27 cellular contexts compared by ENCODE assay signal in the genomic region with DNA sequence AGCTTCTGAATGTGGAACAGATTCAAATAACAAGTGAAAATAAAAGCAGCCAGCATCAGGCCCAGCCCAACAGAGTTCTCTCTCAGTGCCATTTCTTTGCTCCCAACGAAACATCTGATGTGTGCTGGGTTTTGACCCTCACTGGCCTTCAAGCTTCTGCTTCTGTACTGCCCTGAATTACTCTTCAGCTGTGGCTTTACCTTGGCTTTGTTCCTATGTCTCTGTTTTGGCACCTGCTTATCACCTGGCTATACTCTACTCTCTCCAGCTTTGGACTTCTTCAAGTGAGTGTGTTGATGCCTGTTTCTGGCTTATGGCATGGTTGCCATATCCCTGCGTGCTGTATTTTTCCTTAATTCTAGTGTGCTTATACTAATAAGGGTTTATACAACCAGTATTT.
"Had no signal": no experiment of that assay in that cellular context is flagged by ENCODE, and none has a peak within 500 bp of the region (broad histone marks: within the 10 kb centered on the region; RNA-seq: fewer than 3 reads in every experiment).

No MANE protein-coding gene starts in this region.

- H3K27me3 Mint-ChIP-seq: naive thymus-derived CD4-positive, alpha-beta T cell; progenitor cell of endocrine pancreas; stimulated activated memory B cell treated with anti-CD40 and anti-IgM and Interleukin-4, amounts not matched to agents 10 μg/mL and 1 μg/mL and 100 μg/mL, for 72 hours; type B pancreatic cell had no signal

- DNase-seq: cortex of kidney; dorsolateral prefrontal cortex; effector CD4-positive, alpha-beta T cell; endodermal cell; foreskin fibroblast; heart left ventricle; left colon; mesenchymal stem cell; midbrain; naive thymus-derived CD4-positive, alpha-beta T cell; sigmoid colon; stimulated activated CD4-positive, alpha-beta T cell treated with anti-CD3 and anti-CD28 coated beads, Interleukin-2, amount 100 ng/mL, for 24 hours; stimulated activated CD4-positive, alpha-beta T cell treated with anti-CD3 and anti-CD28 coated beads, Interleukin-4, amount 100 ng/mL, for 24 hours; stimulated activated naive CD8-positive, alpha-beta T cell treated with anti-CD3 and anti-CD28 coated beads, Interleukin-15, Interleukin-2, amounts not matched to agents 100 U/mL and 50 U/mL, for 24 hours; substantia nigra; testis; tibial artery had no signal

- H3K9ac ChIP-seq: neural progenitor cell, parathyroid adenoma had no signal

- H3K27ac ChIP-seq: dorsolateral prefrontal cortex, epithelial cell of prostate, gastroesophageal sphincter, heart left ventricle, hepatocyte, neural progenitor cell, parathyroid adenoma, sigmoid colon, testis, tibial artery had no signal

- H3K36me3 ChIP-seq: gastroesophageal sphincter, heart left ventricle, neural progenitor cell, sigmoid colon, tibial artery had no signal

- H3K36me3 Mint-ChIP-seq: naive thymus-derived CD4-positive, alpha-beta T cell; neural progenitor cell; stimulated activated memory B cell treated with anti-CD40 and anti-IgM and Interleukin-4, amounts not matched to agents 10 μg/mL and 1 μg/mL and 100 μg/mL, for 72 hours; type B pancreatic cell had no signal

- H3K9me3 Mint-ChIP-seq: endodermal cell, nephron, neural progenitor cell, type B pancreatic cell had no signal

- H3K4me1 ChIP-seq: gastroesophageal sphincter, parathyroid adenoma, sigmoid colon, testis, tibial artery had no signal

- H3K4me3 ChIP-seq: dorsolateral prefrontal cortex, gastroesophageal sphincter, heart left ventricle, hepatocyte, neural progenitor cell, sigmoid colon, testis, tibial artery had no signal

- H3K79me2 ChIP-seq: hepatocyte, parathyroid adenoma had no signal

- H3K9me3 ChIP-seq: gastroesophageal sphincter, heart left ventricle, sigmoid colon, testis, tibial artery had no signal

- H3K4me2 ChIP-seq: hepatocyte, neural progenitor cell had no signal

- ATAC-seq: esophagus mucosa; gastroesophageal sphincter; left colon; naive thymus-derived CD4-positive, alpha-beta T cell; stimulated activated memory B cell treated with anti-CD40 and anti-IgM and Interleukin-4, amounts not matched to agents 10 μg/mL and 1 μg/mL and 100 μg/mL, for 72 hours; stimulated activated naive CD8-positive, alpha-beta T cell treated with anti-CD3 and anti-CD28 coated beads, Interleukin-15, Interleukin-2, amounts not matched to agents 100 U/mL and 50 U/mL, for 24 hours had no signal

- H3K4me3 Mint-ChIP-seq: endodermal cell; naive thymus-derived CD4-positive, alpha-beta T cell; nephron; neural progenitor cell; stimulated activated memory B cell treated with anti-CD40 and anti-IgM and Interleukin-4, amounts not matched to agents 10 μg/mL and 1 μg/mL and 100 μg/mL, for 72 hours; type B pancreatic cell had no signal

- H2AFZ ChIP-seq: hepatocyte, neural progenitor cell, parathyroid adenoma had no signal

- H3K4me1 Mint-ChIP-seq: naive thymus-derived CD4-positive, alpha-beta T cell; nephron; stimulated activated memory B cell treated with anti-CD40 and anti-IgM and Interleukin-4, amounts not matched to agents 10 μg/mL and 1 μg/mL and 100 μg/mL, for 72 hours had no signal

- H3K27ac Mint-ChIP-seq: endodermal cell; naive thymus-derived CD4-positive, alpha-beta T cell; nephron; neural progenitor cell; progenitor cell of endocrine pancreas; stimulated activated memory B cell treated with anti-CD40 and anti-IgM and Interleukin-4, amounts not matched to agents 10 μg/mL and 1 μg/mL and 100 μg/mL, for 72 hours; type B pancreatic cell had no signal

- H3K27me3 ChIP-seq: gastroesophageal sphincter, heart left ventricle, hepatocyte, neural progenitor cell, sigmoid colon, testis, tibial artery had no signal
